Comparison of ENCODE assay signal across 27 cellular contexts in the genomic region with DNA sequence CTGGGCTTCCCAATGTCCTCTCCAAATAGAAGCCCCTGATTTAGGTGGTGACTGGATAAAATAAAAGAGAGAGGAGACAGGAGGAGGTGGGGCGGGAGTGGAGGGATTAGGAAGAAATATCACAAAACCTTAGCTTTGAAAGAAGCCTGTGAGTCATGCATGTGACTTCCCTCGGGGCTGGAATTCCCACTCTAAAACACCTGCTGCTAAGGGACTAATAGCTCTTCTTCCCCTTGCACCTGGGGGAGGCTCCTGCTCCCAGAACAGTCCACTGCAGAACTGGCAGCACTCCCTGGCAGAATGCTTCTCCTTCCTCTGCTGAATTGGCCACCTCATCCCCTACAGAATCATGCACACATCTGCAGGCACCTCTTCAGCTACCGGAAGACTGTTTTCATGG.
DNase-seq lines count a peak whose midpoint lies in the region; ATAC-seq and TF ChIP-seq lines count a peak whose summit lies in the region.
"Had no signal": no experiment of that assay in that cellular context is flagged by ENCODE, and none has a peak within 500 bp of the region (broad histone marks: within the 10 kb centered on the region; RNA-seq: fewer than 3 reads in every experiment).

No MANE protein-coding gene starts in this region.

- H3K36me3 ChIP-seq in HAP-1 (replicated peaks) (no peaks in the 10 kb centered on the region), OCI-LY3 (replicated peaks; ENCODE audit: low read depth, low read length) (no peaks in the 10 kb centered on the region)
- H3K36me3 ChIP-seq: prostate gland, uterus had no signal

- H3K4me3 Mint-ChIP-seq in stimulated activated naive B cell treated with anti-CD40 and anti-IgM and Interleukin-4, amounts not matched to agents 10 μg/mL and 1 μg/mL and 100 μg/mL, for 72 hours: no peak overlapping the region
- H3K4me3 Mint-ChIP-seq: naive thymus-derived CD4-positive, alpha-beta T cell had no signal

- ATAC-seq in stimulated activated naive B cell treated with anti-CD40 and anti-IgM and Interleukin-4, amounts not matched to agents 10 μg/mL and 1 μg/mL and 100 μg/mL, for 72 hours (replicated peaks): no peak
- ATAC-seq: naive thymus-derived CD4-positive, alpha-beta T cell; stimulated activated naive CD8-positive, alpha-beta T cell treated with anti-CD3 and anti-CD28 coated beads, Interleukin-15, Interleukin-2, amounts not matched to agents 100 U/mL and 50 U/mL, for 24 hours had no signal

- no peak for TF ChIP-seq POLR2A in lower leg skin (IDR thresholded peaks at IDR 0.05)

- peaks cover 2 to 3% of the 10 kb centered on the region in 2 donors for H3K9me3 Mint-ChIP-seq in stimulated activated naive B cell treated with anti-CD40 and anti-IgM and Interleukin-4, amounts not matched to agents 10 μg/mL and 1 μg/mL and 100 μg/mL, for 72 hours

- H3K4me1 ChIP-seq in HAP-1 (peaks cover 2% of the 10 kb centered on the region; the same call in 1 of the 2 replicates), OCI-LY3 (ENCODE audit: low read length) (peaks cover 51% of the 10 kb centered on the region)
- H3K4me1 ChIP-seq: Caco-2, prostate gland, testis, uterus had no signal

- no peaks in the 10 kb centered on the region for H3K9me3 ChIP-seq in HAP-1
- no peaks in the 10 kb centered on the region for H3K9me3 ChIP-seq in OCI-LY3 (ENCODE audit: insufficient read depth, low read length)
- H3K9me3 ChIP-seq: Caco-2, prostate gland, testis, uterus had no signal

- no peaks in the 10 kb centered on the region for H4K20me1 ChIP-seq in OCI-LY3 (ENCODE audit: insufficient read depth, low read length)

- H3K27me3 Mint-ChIP-seq in stimulated activated naive B cell treated with anti-CD40 and anti-IgM and Interleukin-4, amounts not matched to agents 10 μg/mL and 1 μg/mL and 100 μg/mL, for 72 hours: peaks cover 31 to 36% of the 10 kb centered on the region in 2 donors

- peak overlapping the region; percentile 52 for H2AFZ ChIP-seq in OCI-LY3 (ENCODE audit: low read depth, low read length)
- H2AFZ ChIP-seq: GM23248, PC-9 had no signal

- in situ Hi-C loops in HAP-1 (cut with MboI; ENCODE audit: low sequenced_read_pairs): no loop called here

- H3K9ac ChIP-seq in OCI-LY3 (ENCODE audit: low read length): peak overlapping the region; percentile 66
- H3K9ac ChIP-seq: GM23248 had no signal

- H3K4me3 ChIP-seq in HAP-1 (no peak overlapping the region), OCI-LY3 (ENCODE audit: low read length) (peak overlapping the region; percentile 57), lower leg skin (ENCODE audit: low read depth, poor library complexity, severe bottlenecking) (no peak overlapping the region)
- H3K4me3 ChIP-seq: GM23248, PC-9, prostate gland, testis, uterus had no signal

- DNase-seq in HAP-1 (ENCODE audit: low spot score in 2 of 2): peak; percentile 34 to 38
- DNase-seq in NCI-H2107 (lab: John Stamatoyannopoulos, UW): peak; percentile 53
- peak; percentile 75 for DNase-seq in islet precursor cell
- DNase-seq in SKM-1 treated with dmso at 0.1 percent for 144 hours (lab: John Stamatoyannopoulos, UW; ENCODE audit: unreplicated experiment): no peak
- DNase-seq in stimulated activated naive B cell treated with anti-CD40 and anti-IgM and Interleukin-4, amounts not matched to agents 10 μg/mL and 1 μg/mL and 100 μg/mL, for 72 hours: no peak
- DNase-seq in lower leg skin (ENCODE audit: low spot score in 2 of 2): no peak
- DNase-seq: activated CD4-positive, alpha-beta T cell treated with anti-CD3 and anti-CD28 coated beads for 48 hours; activated effector memory CD4-positive, alpha-beta T cell treated with anti-CD3 and anti-CD28 coated beads, Interleukin-2, amount 50 U/mL, for 16 hours; activated T-cell treated with anti-CD3 and anti-CD28 coated beads, Interleukin-2, amount 50 U/mL, for 1 hour; C1 segment of cervical spinal cord; Caco-2; dermis blood vessel endothelial cell; DMS79 treated with DMSO at 0.1 percent for 48 hours; GM23248; midbrain; naive thymus-derived CD4-positive, alpha-beta T cell; NCI-H1092; nucleus accumbens; PC-9; Right ventricle myocardium superior; stimulated activated CD4-positive, alpha-beta T cell treated with anti-CD3 and anti-CD28 coated beads, Interleukin-15, amount 100 ng/mL, for 24 hours; stimulated activated naive CD8-positive, alpha-beta T cell treated with anti-CD3 and anti-CD28 coated beads, Interleukin-15, Interleukin-2, amounts not matched to agents 100 U/mL and 50 U/mL, for 24 hours; testis; uterus had no signal

- intact Hi-C loops in lower leg skin (cut with DNase I; ENCODE audit: low total_unique reads): no loop called here

- H3K27me3 ChIP-seq in HAP-1 (ENCODE audit: low read depth): no peaks in the 10 kb centered on the region
- H3K27me3 ChIP-seq in OCI-LY3 (ENCODE audit: low read depth, low read length): no peaks in the 10 kb centered on the region
- H3K27me3 ChIP-seq: testis had no signal

- no peak overlapping the region for H3K27ac Mint-ChIP-seq in stimulated activated naive B cell treated with anti-CD40 and anti-IgM and Interleukin-4, amounts not matched to agents 10 μg/mL and 1 μg/mL and 100 μg/mL, for 72 hours
- H3K27ac Mint-ChIP-seq: naive thymus-derived CD4-positive, alpha-beta T cell had no signal

- TF ChIP-seq CTCF in OCI-LY3 (IDR thresholded peaks at IDR 0.05; ENCODE audit: low read depth, low read length) (no peak), lower leg skin (IDR thresholded peaks at IDR 0.05) (no peak)

- no peaks in the 10 kb centered on the region for H3K79me2 ChIP-seq in OCI-LY3 (ENCODE audit: low read length)

- peak overlapping the region; percentile 91 for H3K4me2 ChIP-seq in OCI-LY3 (ENCODE audit: low read length)
- H3K4me2 ChIP-seq: PC-9 had no signal

- H3K27ac ChIP-seq in OCI-LY3 (ENCODE audit: low read length): peak overlapping the region; percentile 100
- H3K27ac ChIP-seq: GM23248, PC-9, prostate gland, testis, uterus, VCaP had no signal

- H3K36me3 Mint-ChIP-seq in stimulated activated naive B cell treated with anti-CD40 and anti-IgM and Interleukin-4, amounts not matched to agents 10 μg/mL and 1 μg/mL and 100 μg/mL, for 72 hours: no peaks in the 10 kb centered on the region
- H3K36me3 Mint-ChIP-seq: naive thymus-derived CD4-positive, alpha-beta T cell had no signal

- 49 to 50% methylated on average over 3 of the region's 3 CpGs for WGBS in lower leg skin, 2 donors

- no peaks in the 10 kb centered on the region for H3K4me1 Mint-ChIP-seq in stimulated activated naive B cell treated with anti-CD40 and anti-IgM and Interleukin-4, amounts not matched to agents 10 μg/mL and 1 μg/mL and 100 μg/mL, for 72 hours

Comparison
In these comparisons a context has a peak if more than half of its experiments do, and no peak if none do; other contexts are left out.
1. DNase-seq: peak in HAP-1 (2 of 2), NCI-H2107 (single experiment) and islet precursor cell (single experiment); none in SKM-1 treated with dmso at 0.1 percent for 144 hours (single experiment), stimulated activated naive B cell treated with anti-CD40 and anti-IgM and Interleukin-4, amounts not matched to agents 10 μg/mL and 1 μg/mL and 100 μg/mL, for 72 hours (single experiment) and lower leg skin (0 of 2).